Comparison of ENCODE assay signal across 8 cellular contexts in the genomic region with DNA sequence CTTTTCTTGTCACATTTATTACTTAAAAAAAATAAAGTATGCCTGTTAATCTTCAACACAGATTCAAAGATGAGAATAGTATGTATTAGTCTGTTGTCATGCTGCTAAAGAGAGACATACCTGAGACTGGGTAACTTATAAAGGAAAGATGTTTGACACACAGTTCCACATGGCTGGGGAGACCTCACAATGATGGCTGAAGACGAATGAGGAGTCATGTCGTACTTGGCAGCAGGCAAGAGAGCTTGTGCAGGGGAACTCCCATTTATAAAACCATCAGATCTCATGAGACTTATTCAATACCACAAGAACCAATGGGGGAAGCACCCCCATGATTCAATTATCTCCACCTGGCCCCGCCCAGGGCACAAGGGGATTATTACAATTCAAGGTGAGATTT.
"Had no signal": no experiment of that assay in that cellular context is flagged by ENCODE, and none has a peak within 500 bp of the region (broad histone marks: within the 10 kb centered on the region; RNA-seq: fewer than 3 reads in every experiment).

No MANE protein-coding gene starts in this region.

- H3K9ac ChIP-seq: GM23248 had no signal

- H3K4me1 ChIP-seq: HAP-1 had no signal

- H3K27ac ChIP-seq: GM23248, HL-60 had no signal

- H3K9me3 ChIP-seq: HAP-1 had no signal

- H2AFZ ChIP-seq: GM23248 had no signal

- ATAC-seq: K562 had no signal

- H3K36me3 ChIP-seq: HAP-1 had no signal

- H3K4me3 ChIP-seq: GM23248, HAP-1, K562 had no signal

- DNase-seq: GM23248, GOT3, H7, IMR-90, KG1 had no signal
